Comparison of ENCODE assay signal across 19 cellular contexts in the genomic region with DNA sequence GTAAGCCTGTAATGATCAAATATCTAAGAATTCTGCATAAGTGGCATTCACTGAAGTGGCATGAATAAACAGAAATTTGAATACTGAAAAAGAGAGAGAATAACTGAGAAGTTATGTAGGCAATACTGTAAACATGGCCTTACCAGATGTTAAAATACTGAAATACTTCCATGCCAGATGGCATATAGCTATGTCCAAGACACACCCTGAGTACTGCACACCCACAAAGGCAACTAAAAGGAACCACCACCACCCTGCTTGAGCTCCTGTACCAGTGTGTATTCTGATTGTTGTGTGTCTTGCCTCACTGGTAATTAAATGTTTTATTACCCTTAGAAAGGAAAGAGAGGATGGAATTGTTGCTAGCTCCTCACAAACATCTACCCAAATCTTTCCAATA.
A peak's percentile ranks its signal among the peaks of the same experiment; 100 is the strongest.
DNase-seq lines count a peak whose midpoint lies in the region; TF ChIP-seq lines count a peak whose summit lies in the region.
"Had no signal": no experiment of that assay in that cellular context is flagged by ENCODE, and none has a peak within 500 bp of the region (broad histone marks: within the 10 kb centered on the region; RNA-seq: fewer than 3 reads in every experiment).

No MANE protein-coding gene starts in this region.

- no peaks in the 10 kb centered on the region for H3K9me3 ChIP-seq in ascending aorta
- H3K9me3 ChIP-seq: BLaER1 treated with 17β-estradiol and CSF1 and Interleukin-3, amounts not matched to agents 10 nM and 100 nM had no signal

- intact Hi-C loops in ascending aorta (cut with DNase I): no loop called here
- intact Hi-C loops in activated CD4-positive, alpha-beta T cell treated with anti-CD3 and anti-CD28 coated beads, Interleukin-2, amount 10 ng/mL, durations not matched to agents 24 days and 14 days (cut with micrococcal nuclease): no loop called here

- H3K27me3 Mint-ChIP-seq in HFFc6 (ENCODE audit: insufficient read depth): no peaks in the 10 kb centered on the region
- H3K27me3 Mint-ChIP-seq in activated CD4-positive, alpha-beta T cell treated with anti-CD3 and anti-CD28 coated beads, Interleukin-2, amount 10 ng/mL, durations not matched to agents 24 days and 14 days: no peaks in the 10 kb centered on the region

- no peak overlapping the region for H3K4me3 ChIP-seq in ascending aorta
- H3K4me3 ChIP-seq: BLaER1 treated with 17β-estradiol and CSF1 and Interleukin-3, amounts not matched to agents 10 nM and 100 nM had no signal

- no peaks in the 10 kb centered on the region for H3K36me3 ChIP-seq in ascending aorta
- H3K36me3 ChIP-seq: BLaER1 treated with 17β-estradiol and CSF1 and Interleukin-3, amounts not matched to agents 10 nM and 100 nM had no signal

- DNase-seq in HFFc6 (no peak), ascending aorta (ENCODE audit: low spot score in 2 of 2) (no peak), fibroblast of peridontal ligament (ENCODE audit: extremely low read depth) (peak; percentile 54), superior temporal gyrus (ENCODE audit: extremely low spot score) (peak; percentile 24), T1000 (lab: John Stamatoyannopoulos, UW) (no peak), NCI-H146 treated with DMSO at 0.1 percent for 48 hours (lab: John Stamatoyannopoulos, UW; ENCODE audit: unreplicated experiment) (no peak)
- no peak for DNase-seq in activated CD4-positive, alpha-beta T cell treated with anti-CD3 and anti-CD28 coated beads, Interleukin-2, amount 10 ng/mL, durations not matched to agents 24 days and 14 days
- DNase-seq in activated CD4-positive, alpha-beta T cell treated with anti-CD3 and anti-CD28 coated beads for 1 hour: no peak
- DNase-seq: ACHN; Calu3; CD8-positive, alpha-beta T cell; NCI-H1105; NCI-H146; NCI-H526; RPMI8226; SHP77 had no signal

- peak overlapping the region; percentile 9 to 35 for H3K27ac ChIP-seq in ascending aorta
- H3K27ac ChIP-seq: BLaER1 treated with 17β-estradiol and CSF1 and Interleukin-3, amounts not matched to agents 10 nM and 100 nM; HL-60; KMS-11 had no signal

- peaks cover 73% of the 10 kb centered on the region for H3K4me1 Mint-ChIP-seq in HFFc6 (ENCODE audit: low read depth)
- H3K4me1 Mint-ChIP-seq in activated CD4-positive, alpha-beta T cell treated with anti-CD3 and anti-CD28 coated beads, Interleukin-2, amount 10 ng/mL, durations not matched to agents 24 days and 14 days: no peaks in the 10 kb centered on the region

- peak overlapping the region; percentile 6; the same call in 1 of the 2 replicates for H3K4me3 Mint-ChIP-seq in HFFc6
- no peak overlapping the region for H3K4me3 Mint-ChIP-seq in activated CD4-positive, alpha-beta T cell treated with anti-CD3 and anti-CD28 coated beads, Interleukin-2, amount 10 ng/mL, durations not matched to agents 24 days and 14 days
- H3K4me3 Mint-ChIP-seq: CD8-positive, alpha-beta T cell had no signal

- H3K27ac Mint-ChIP-seq in HFFc6: peak overlapping the region; percentile 82
- no peak overlapping the region for H3K27ac Mint-ChIP-seq in activated CD4-positive, alpha-beta T cell treated with anti-CD3 and anti-CD28 coated beads, Interleukin-2, amount 10 ng/mL, durations not matched to agents 24 days and 14 days
- H3K27ac Mint-ChIP-seq: CD8-positive, alpha-beta T cell had no signal

- no peaks in the 10 kb centered on the region for H3K9me3 Mint-ChIP-seq in HFFc6
- no peaks in the 10 kb centered on the region for H3K9me3 Mint-ChIP-seq in activated CD4-positive, alpha-beta T cell treated with anti-CD3 and anti-CD28 coated beads, Interleukin-2, amount 10 ng/mL, durations not matched to agents 24 days and 14 days
- H3K9me3 Mint-ChIP-seq: CD8-positive, alpha-beta T cell had no signal

- peaks cover 4% of the 10 kb centered on the region; the same call in 1 of the 2 replicates for H3K36me3 Mint-ChIP-seq in HFFc6 (ENCODE audit: low read depth)
- no peaks in the 10 kb centered on the region for H3K36me3 Mint-ChIP-seq in activated CD4-positive, alpha-beta T cell treated with anti-CD3 and anti-CD28 coated beads, Interleukin-2, amount 10 ng/mL, durations not matched to agents 24 days and 14 days (ENCODE audit: low read depth)
- H3K36me3 Mint-ChIP-seq: CD8-positive, alpha-beta T cell had no signal

- TF ChIP-seq CTCF in HFFc6 (IDR thresholded peaks at IDR 0.05) (no peak), ascending aorta (IDR thresholded peaks at IDR 0.05) (no peak)

- peaks cover 0 to 2% of the 10 kb centered on the region in 2 donors for H3K4me1 ChIP-seq in ascending aorta

- H3K27me3 ChIP-seq in ascending aorta: no peaks in the 10 kb centered on the region
- H3K27me3 ChIP-seq: BLaER1 treated with 17β-estradiol and CSF1 and Interleukin-3, amounts not matched to agents 10 nM and 100 nM had no signal

Comparison
In these comparisons a context has a peak if more than half of its experiments do, and no peak if none do; other contexts are left out.
1. DNase-seq: peak in fibroblast of peridontal ligament (single experiment) and superior temporal gyrus (single experiment); none in HFFc6 (single experiment), ascending aorta (0 of 2), T1000 (single experiment), activated CD4-positive, alpha-beta T cell treated with anti-CD3 and anti-CD28 coated beads, Interleukin-2, amount 10 ng/mL, durations not matched to agents 24 days and 14 days (single experiment), NCI-H146 treated with DMSO at 0.1 percent for 48 hours (single experiment) and activated CD4-positive, alpha-beta T cell treated with anti-CD3 and anti-CD28 coated beads for 1 hour (single experiment).